ENCODE assay signal across 23 cellular contexts in genomic region chr12:31737763-31738162, GRCh38. TPM values are rescaled to one million over a fixed set of nuclear protein-coding genes. Genes with fewer than 3 reads are reported as not detected.
DNase-seq lines count a peak whose midpoint lies in the region; ATAC-seq and TF ChIP-seq lines count a peak whose summit lies in the region.
"Had no signal": no experiment of that assay in that cellular context is flagged by ENCODE, and none has a peak within 500 bp of the region (broad histone marks: within the 10 kb centered on the region; RNA-seq: fewer than 3 reads in every experiment).

No MANE protein-coding gene starts in this region.

- CTCF ChIA-PET in activated CD4-positive, alpha-beta T cell treated with anti-CD3 and anti-CD28 coated beads, Interleukin-2, amount 10 ng/mL, durations not matched to agents 7 days and 5 days (lab: Charles Lee) = interaction anchor here (0.6 to 2.2 kb wide), 5 partner anchors 9 to 225 kb away, joined by 3 to 11 read pairs (median 4); partner anchors contain the start of gene AMN1

- no peak overlapping the region for H3K9ac ChIP-seq in DND-41 (ENCODE audit: low read depth, low read length)
- no peak overlapping the region for H3K9ac ChIP-seq in parathyroid adenoma

- H4K20me1 ChIP-seq in DND-41 (ENCODE audit: insufficient read depth, low read length) = no peaks in the 10 kb centered on the region

- TF ChIP-seq CTCF in DND-41 (IDR thresholded peaks at IDR 0.05; ENCODE audit: borderline replicate concordance, extremely low read depth, low read length, poor library complexity, severe bottlenecking) = no peak
- TF ChIP-seq CTCF in parathyroid adenoma (IDR thresholded peaks at IDR 0.05) = no peak

- no peak overlapping the region for H3K4me3 Mint-ChIP-seq in activated CD4-positive, alpha-beta T cell treated with anti-CD3 and anti-CD28 coated beads, Interleukin-2, amount 10 ng/mL, durations not matched to agents 24 days and 14 days
- no peak overlapping the region for H3K4me3 Mint-ChIP-seq in activated CD4-positive, alpha-beta T cell treated with anti-CD3 and anti-CD28 coated beads, Interleukin-2, amount 10 ng/mL, durations not matched to agents 7 days and 5 days
- H3K4me3 Mint-ChIP-seq: dendritic cell treated with granulocyte-macrophage colony-stimulating factor and Interleukin-4, amounts not matched to agents 40 ng/mL and 50 ng/mL, for 4 days; T-helper 1 cell treated with Interleukin-12 subunit alpha and Interleukin-12 subunit beta and Interleukin-4 antibody, amounts not matched to agents 30 μg/mL and 1 μg/mL, for 36 hours had no signal

- H3K27me3 ChIP-seq in DND-41 (ENCODE audit: insufficient read depth, low read length, poor library complexity) (no peaks in the 10 kb centered on the region), parathyroid adenoma (ENCODE audit: control insufficient read depth, insufficient read depth, low read length) (no peaks in the 10 kb centered on the region)
- H3K27me3 ChIP-seq: ascending aorta, BE2C, SJSA1, tibial artery had no signal

- intact Hi-C loops in activated CD4-positive, alpha-beta T cell treated with anti-CD3 and anti-CD28 coated beads, Interleukin-2, amount 10 ng/mL, durations not matched to agents 24 days and 14 days (cut with micrococcal nuclease) = loop anchor here (2.0 to 10.0 kb wide), 2 partner anchors 159 to 847 kb away; no protein-coding TSS in a partner anchor

- POLR2A ChIA-PET in activated CD4-positive, alpha-beta T cell treated with anti-CD3 and anti-CD28 coated beads, Interleukin-2, amount 10 ng/mL, durations not matched to agents 7 days and 5 days (lab: Charles Lee) = interaction anchor here (0.6 to 0.7 kb wide), 2 partner anchors 10 to 394 kb away, joined by 3 read pairs; no protein-coding TSS in a partner anchor

- H3K36me3 ChIP-seq in DND-41 (ENCODE audit: insufficient read depth, low read length) (no peaks in the 10 kb centered on the region), parathyroid adenoma (ENCODE audit: control insufficient read depth, insufficient read depth, low read length) (no peaks in the 10 kb centered on the region)
- H3K36me3 ChIP-seq: ascending aorta, BE2C, lower lobe of right lung, SJSA1, tibial artery had no signal

- H3K9me3 ChIP-seq in DND-41 (ENCODE audit: insufficient read depth, low read length, severe bottlenecking) (no peaks in the 10 kb centered on the region), parathyroid adenoma (ENCODE audit: control insufficient read depth, low read length) (no peaks in the 10 kb centered on the region)
- H3K9me3 ChIP-seq: A549, BE2C, lower lobe of right lung, SJSA1, tibial artery had no signal

- peaks cover 43% of the 10 kb centered on the region for H3K4me1 Mint-ChIP-seq in activated CD4-positive, alpha-beta T cell treated with anti-CD3 and anti-CD28 coated beads, Interleukin-2, amount 10 ng/mL, durations not matched to agents 24 days and 14 days
- peaks cover 48% of the 10 kb centered on the region for H3K4me1 Mint-ChIP-seq in activated CD4-positive, alpha-beta T cell treated with anti-CD3 and anti-CD28 coated beads, Interleukin-2, amount 10 ng/mL, durations not matched to agents 7 days and 5 days

- H3K27ac Mint-ChIP-seq in activated CD4-positive, alpha-beta T cell treated with anti-CD3 and anti-CD28 coated beads, Interleukin-2, amount 10 ng/mL, durations not matched to agents 24 days and 14 days = peak overlapping the region; percentile 87
- H3K27ac Mint-ChIP-seq in activated CD4-positive, alpha-beta T cell treated with anti-CD3 and anti-CD28 coated beads, Interleukin-2, amount 10 ng/mL, durations not matched to agents 7 days and 5 days = no peak overlapping the region

- peak overlapping the region; percentile 10; the same call in 1 of the 2 replicates for H2AFZ ChIP-seq in DND-41 (ENCODE audit: low read depth, low read length)
- H2AFZ ChIP-seq in parathyroid adenoma = peak overlapping the region; percentile 54

- H3K9me3 Mint-ChIP-seq in activated CD4-positive, alpha-beta T cell treated with anti-CD3 and anti-CD28 coated beads, Interleukin-2, amount 10 ng/mL, durations not matched to agents 24 days and 14 days = peaks cover 5% of the 10 kb centered on the region
- H3K9me3 Mint-ChIP-seq in activated CD4-positive, alpha-beta T cell treated with anti-CD3 and anti-CD28 coated beads, Interleukin-2, amount 10 ng/mL, durations not matched to agents 7 days and 5 days = peaks cover 13% of the 10 kb centered on the region

- H3K4me1 ChIP-seq in DND-41 (ENCODE audit: insufficient read depth, low read length) (peaks cover 53% of the 10 kb centered on the region), parathyroid adenoma (peaks cover 16% of the 10 kb centered on the region)
- H3K4me1 ChIP-seq: BE2C had no signal

- H3K4me3 ChIP-seq in DND-41 (ENCODE audit: low read depth in 1 of 2, low read length in 2 of 2) (no peak overlapping the region), parathyroid adenoma (ENCODE audit: low read depth, low read length) (no peak overlapping the region)
- H3K4me3 ChIP-seq: A549, ascending aorta, lower lobe of right lung, SJSA1, tibial artery had no signal

- no peaks in the 10 kb centered on the region for H3K27me3 Mint-ChIP-seq in activated CD4-positive, alpha-beta T cell treated with anti-CD3 and anti-CD28 coated beads, Interleukin-2, amount 10 ng/mL, durations not matched to agents 24 days and 14 days
- no peaks in the 10 kb centered on the region for H3K27me3 Mint-ChIP-seq in activated CD4-positive, alpha-beta T cell treated with anti-CD3 and anti-CD28 coated beads, Interleukin-2, amount 10 ng/mL, durations not matched to agents 7 days and 5 days
- H3K27me3 Mint-ChIP-seq: dendritic cell treated with granulocyte-macrophage colony-stimulating factor and Interleukin-4, amounts not matched to agents 40 ng/mL and 50 ng/mL, for 4 days had no signal

- ATAC-seq in DND-41 (ENCODE audit: insufficient read depth, low read depth) = no peak
- no peak for ATAC-seq in HG02885 (IDR thresholded peaks at IDR 0.05; ENCODE audit: poor library complexity, unreplicated experiment)
- ATAC-seq: A549, lower lobe of right lung, Panc1 had no signal

- H3K4me2 ChIP-seq in DND-41 (ENCODE audit: insufficient read depth, low read length) (no peak overlapping the region), parathyroid adenoma (ENCODE audit: low read length) (no peak overlapping the region)
- H3K4me2 ChIP-seq: A549 had no signal

- H3K27ac ChIP-seq in DND-41 (ENCODE audit: low read length) = peak overlapping the region; percentile 71; the same call in 1 of the 2 replicates
- peak overlapping the region; percentile 55 for H3K27ac ChIP-seq in parathyroid adenoma
- H3K27ac ChIP-seq: ascending aorta, lower lobe of right lung, SJSA1, tibial artery had no signal

- no peak for DNase-seq in activated CD4-positive, alpha-beta T cell treated with anti-CD3 and anti-CD28 coated beads, Interleukin-2, amount 10 ng/mL, durations not matched to agents 24 days and 14 days
- no peak for DNase-seq in activated CD4-positive, alpha-beta T cell treated with anti-CD3 and anti-CD28 coated beads, Interleukin-2, amount 10 ng/mL, durations not matched to agents 7 days and 5 days
- DNase-seq in DND-41 (no peak), NCI-H510A (lab: John Stamatoyannopoulos, UW) (no peak)
- DNase-seq in activated naive CD4-positive, alpha-beta T cell treated with anti-CD3 and anti-CD28 coated beads, Interleukin-2, amount 50 U/mL, for 16 hours = peak; percentile 18
- DNase-seq in activated CD8-positive, alpha-beta memory T cell treated with anti-CD3 and anti-CD28 coated beads, Interleukin-2, amount 50 U/mL, for 48 hours = no peak
- DNase-seq: activated CD8-positive, alpha-beta memory T cell treated with anti-CD3 and anti-CD28 coated beads for 24 hours; activated effector memory CD4-positive, alpha-beta T cell treated with anti-CD3 and anti-CD28 coated beads, Interleukin-2, amount 50 U/mL, for 16 hours; BE2C; caudate nucleus; lower lobe of right lung; NCI-H1048; NCI-H187; stimulated activated naive CD4-positive, alpha-beta T cell; tibial artery had no signal

- H3K79me2 ChIP-seq in DND-41 (ENCODE audit: insufficient read depth, low read length) (no peaks in the 10 kb centered on the region), parathyroid adenoma (no peaks in the 10 kb centered on the region)

- no peaks in the 10 kb centered on the region for H3K36me3 Mint-ChIP-seq in activated CD4-positive, alpha-beta T cell treated with anti-CD3 and anti-CD28 coated beads, Interleukin-2, amount 10 ng/mL, durations not matched to agents 24 days and 14 days (ENCODE audit: low read depth)
- H3K36me3 Mint-ChIP-seq in activated CD4-positive, alpha-beta T cell treated with anti-CD3 and anti-CD28 coated beads, Interleukin-2, amount 10 ng/mL, durations not matched to agents 7 days and 5 days (ENCODE audit: low read depth) = peaks cover 15% of the 10 kb centered on the region

RNA-seq across cellular contexts. Expression of gene AMN1, which starts 8.9 kb away (rescaled TPM):
- 2.3 and 2.4 TPM in 2 replicates for total RNA-seq in activated CD4-positive, alpha-beta T cell treated with anti-CD3 and anti-CD28 coated beads, Interleukin-2, amount 10 ng/mL, durations not matched to agents 24 days and 14 days
- total RNA-seq in activated CD4-positive, alpha-beta T cell treated with anti-CD3 and anti-CD28 coated beads, Interleukin-2, amount 10 ng/mL, durations not matched to agents 7 days and 5 days = 1 to 10 TPM; 6.1 to 6.6 TPM
